ENCODE assay signal across 7 cellular contexts in genomic region chr9:88322906-88323566, GRCh38.
DNase-seq lines count a peak whose midpoint lies in the region; ATAC-seq and TF ChIP-seq lines count a peak whose summit lies in the region.

No MANE protein-coding gene starts in this region.

- 82 to 88% methylated on average over 4 of the region's 4 CpGs for WGBS in testis, 2 donors

- no peak overlapping the region for H3K4me3 Mint-ChIP-seq in chondrocyte (ENCODE audit: unreplicated experiment)
- H3K4me3 Mint-ChIP-seq in stimulated activated naive B cell treated with anti-CD40 and anti-IgM and Interleukin-4, amounts not matched to agents 10 μg/mL and 1 μg/mL and 100 μg/mL, for 72 hours = no peak overlapping the region

- intact Hi-C loops in testis (cut with DNase I; ENCODE audit: low total_unique reads) = no loop called here

- no peak overlapping the region for H3K4me3 ChIP-seq in testis

- no peaks in the 10 kb centered on the region for H3K36me3 ChIP-seq in testis (ENCODE audit: low read depth, missing control alignments)

- peak; percentile 46 for ATAC-seq in HG03469 (IDR thresholded peaks at IDR 0.05; ENCODE audit: unreplicated experiment)
- ATAC-seq in stimulated activated naive B cell treated with anti-CD40 and anti-IgM and Interleukin-4, amounts not matched to agents 10 μg/mL and 1 μg/mL and 100 μg/mL, for 72 hours (replicated peaks) = peak; percentile 87 to 94
- ATAC-seq in GM18519 (IDR thresholded peaks at IDR 0.05; ENCODE audit: low FRiP score, unreplicated experiment) = no peak
- no peak for ATAC-seq in HG03342 (IDR thresholded peaks at IDR 0.05; ENCODE audit: unreplicated experiment)

- DNase-seq in UCSD-AML1 (lab: John Stamatoyannopoulos, UW; ENCODE audit: unreplicated experiment) (peak; percentile 74), chondrocyte (ENCODE audit: low spot score) (peak; percentile 20), testis (no peak)
- DNase-seq in stimulated activated naive B cell treated with anti-CD40 and anti-IgM and Interleukin-4, amounts not matched to agents 10 μg/mL and 1 μg/mL and 100 μg/mL, for 72 hours = no peak

- TF ChIP-seq CTCF in chondrocyte (IDR thresholded peaks at IDR 0.05) (no peak), testis (IDR thresholded peaks at IDR 0.05) (no peak)

- H3K36me3 Mint-ChIP-seq in chondrocyte (ENCODE audit: low read depth) = no peaks in the 10 kb centered on the region
- H3K36me3 Mint-ChIP-seq in stimulated activated naive B cell treated with anti-CD40 and anti-IgM and Interleukin-4, amounts not matched to agents 10 μg/mL and 1 μg/mL and 100 μg/mL, for 72 hours = no peaks in the 10 kb centered on the region

- H3K4me1 ChIP-seq in testis = no peaks in the 10 kb centered on the region

- H3K27me3 ChIP-seq in testis = no peaks in the 10 kb centered on the region

- H3K9me3 ChIP-seq in testis = no peaks in the 10 kb centered on the region

- H3K27ac Mint-ChIP-seq in chondrocyte (ENCODE audit: unreplicated experiment) = no peak overlapping the region
- H3K27ac Mint-ChIP-seq in stimulated activated naive B cell treated with anti-CD40 and anti-IgM and Interleukin-4, amounts not matched to agents 10 μg/mL and 1 μg/mL and 100 μg/mL, for 72 hours = peak overlapping the region; percentile 32

- H3K27me3 Mint-ChIP-seq in chondrocyte (ENCODE audit: low read depth) = peaks cover 9% of the 10 kb centered on the region
- H3K27me3 Mint-ChIP-seq in stimulated activated naive B cell treated with anti-CD40 and anti-IgM and Interleukin-4, amounts not matched to agents 10 μg/mL and 1 μg/mL and 100 μg/mL, for 72 hours = peaks cover 5 to 8% of the 10 kb centered on the region in 2 donors

- no peaks in the 10 kb centered on the region for H3K9me3 Mint-ChIP-seq in chondrocyte (ENCODE audit: low read depth)
- peaks cover 2 to 4% of the 10 kb centered on the region in 2 donors for H3K9me3 Mint-ChIP-seq in stimulated activated naive B cell treated with anti-CD40 and anti-IgM and Interleukin-4, amounts not matched to agents 10 μg/mL and 1 μg/mL and 100 μg/mL, for 72 hours

- TF ChIP-seq POLR2A in testis (IDR thresholded peaks at IDR 0.05) = no peak

- peaks cover 2% of the 10 kb centered on the region for H3K4me1 Mint-ChIP-seq in chondrocyte (ENCODE audit: low read depth)
- H3K4me1 Mint-ChIP-seq in stimulated activated naive B cell treated with anti-CD40 and anti-IgM and Interleukin-4, amounts not matched to agents 10 μg/mL and 1 μg/mL and 100 μg/mL, for 72 hours = peaks cover 8 to 21% of the 10 kb centered on the region in 2 donors

- H3K27ac ChIP-seq in testis = no peak overlapping the region

Comparison
In these comparisons a context has a peak if more than half of its experiments do, and no peak if none do; other contexts are left out.
1. ATAC-seq: peak in HG03469 (single experiment) and stimulated activated naive B cell treated with anti-CD40 and anti-IgM and Interleukin-4, amounts not matched to agents 10 μg/mL and 1 μg/mL and 100 μg/mL, for 72 hours (2 of 2); none in GM18519 (single experiment) and HG03342 (single experiment).
2. DNase-seq: peak in UCSD-AML1 (single experiment) and chondrocyte (single experiment); none in stimulated activated naive B cell treated with anti-CD40 and anti-IgM and Interleukin-4, amounts not matched to agents 10 μg/mL and 1 μg/mL and 100 μg/mL, for 72 hours (single experiment) and testis (single experiment).